In the genomic region with DNA sequence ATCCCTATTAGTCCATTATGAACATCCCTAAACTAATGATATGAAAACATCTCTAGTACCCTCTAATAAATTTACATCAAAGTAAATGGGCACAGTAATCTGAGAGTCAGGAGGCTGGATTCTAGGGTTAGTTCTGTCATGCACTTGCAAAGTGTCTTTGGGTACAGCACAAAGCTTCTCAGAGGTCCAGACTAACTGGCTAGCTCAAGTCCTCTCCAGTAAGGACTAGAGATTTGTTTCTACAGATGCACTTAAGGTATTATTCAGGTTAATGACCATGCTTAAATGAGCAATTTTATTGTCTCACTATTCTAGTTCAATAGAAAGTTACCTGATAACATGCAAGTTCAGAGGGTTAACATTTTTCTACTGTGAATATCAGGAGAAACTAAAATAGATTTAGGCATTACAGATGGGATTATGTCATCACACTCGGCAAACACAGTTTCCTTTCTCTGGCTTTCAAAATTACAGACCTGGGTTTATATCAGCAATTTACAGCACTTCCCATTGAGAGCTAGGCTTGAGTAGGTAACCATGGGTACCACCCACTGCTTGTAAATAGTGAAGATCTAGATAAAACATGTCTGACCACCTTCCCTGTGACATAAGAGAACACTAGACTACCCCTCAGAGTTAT, we compare ENCODE assay signal across 9 cellular contexts.
DNase-seq lines count a peak whose midpoint lies in the region; FAIRE-seq and TF ChIP-seq lines count a peak whose summit lies in the region.
"Had no signal": no experiment of that assay in that cellular context is flagged by ENCODE, and none has a peak within 500 bp of the region (broad histone marks: within the 10 kb centered on the region; RNA-seq: fewer than 3 reads in every experiment).

No MANE protein-coding gene starts in this region.

- no peak for FAIRE-seq in GM12892 (lab: Jason Lieb, UNC)

- TF ChIP-seq POLR2A in GM12892 (IDR thresholded peaks at IDR 0.05; ENCODE audit: low read depth, low read length): no peak

- DNase-seq in stimulated activated CD4-positive, alpha-beta T cell treated with anti-CD3 and anti-CD28 coated beads, Interleukin-4, amount 100 ng/mL, for 24 hours: peak; percentile 25
- no peak for DNase-seq in stimulated activated CD4-positive, alpha-beta T cell treated with anti-CD3 and anti-CD28 coated beads, Interleukin-2, amount 100 ng/mL, for 24 hours
- DNase-seq in NCI-H82 treated with DMSO at 0.1 percent for 48 hours (lab: John Stamatoyannopoulos, UW; ENCODE audit: unreplicated experiment) (peak; percentile 28), stromal cell of bone marrow (ENCODE audit: low read depth) (peak; percentile 3), GM12892 (ENCODE audit: insufficient read length) (no peak), UCSD-AML1 (lab: John Stamatoyannopoulos, UW; ENCODE audit: unreplicated experiment) (no peak)
- DNase-seq in effector CD4-positive, alpha-beta T cell: peak; percentile 51
- DNase-seq in activated CD8-positive, alpha-beta memory T cell treated with anti-CD3 and anti-CD28 coated beads, Interleukin-2, amount 50 U/mL, for 48 hours: no peak
- DNase-seq: activated B cell treated with CpG ODN at 0.5 μM for 24 hours had no signal

Comparison
In these comparisons a context has a peak if more than half of its experiments do, and no peak if none do; other contexts are left out.
1. DNase-seq: peak in stimulated activated CD4-positive, alpha-beta T cell treated with anti-CD3 and anti-CD28 coated beads, Interleukin-4, amount 100 ng/mL, for 24 hours (single experiment), NCI-H82 treated with DMSO at 0.1 percent for 48 hours (single experiment), effector CD4-positive, alpha-beta T cell (single experiment) and stromal cell of bone marrow (single experiment); none in stimulated activated CD4-positive, alpha-beta T cell treated with anti-CD3 and anti-CD28 coated beads, Interleukin-2, amount 100 ng/mL, for 24 hours (0 of 2), GM12892 (single experiment), activated CD8-positive, alpha-beta memory T cell treated with anti-CD3 and anti-CD28 coated beads, Interleukin-2, amount 50 U/mL, for 48 hours (single experiment) and UCSD-AML1 (single experiment).